Comparison of ENCODE assay signal across 8 cellular contexts in the genomic region with DNA sequence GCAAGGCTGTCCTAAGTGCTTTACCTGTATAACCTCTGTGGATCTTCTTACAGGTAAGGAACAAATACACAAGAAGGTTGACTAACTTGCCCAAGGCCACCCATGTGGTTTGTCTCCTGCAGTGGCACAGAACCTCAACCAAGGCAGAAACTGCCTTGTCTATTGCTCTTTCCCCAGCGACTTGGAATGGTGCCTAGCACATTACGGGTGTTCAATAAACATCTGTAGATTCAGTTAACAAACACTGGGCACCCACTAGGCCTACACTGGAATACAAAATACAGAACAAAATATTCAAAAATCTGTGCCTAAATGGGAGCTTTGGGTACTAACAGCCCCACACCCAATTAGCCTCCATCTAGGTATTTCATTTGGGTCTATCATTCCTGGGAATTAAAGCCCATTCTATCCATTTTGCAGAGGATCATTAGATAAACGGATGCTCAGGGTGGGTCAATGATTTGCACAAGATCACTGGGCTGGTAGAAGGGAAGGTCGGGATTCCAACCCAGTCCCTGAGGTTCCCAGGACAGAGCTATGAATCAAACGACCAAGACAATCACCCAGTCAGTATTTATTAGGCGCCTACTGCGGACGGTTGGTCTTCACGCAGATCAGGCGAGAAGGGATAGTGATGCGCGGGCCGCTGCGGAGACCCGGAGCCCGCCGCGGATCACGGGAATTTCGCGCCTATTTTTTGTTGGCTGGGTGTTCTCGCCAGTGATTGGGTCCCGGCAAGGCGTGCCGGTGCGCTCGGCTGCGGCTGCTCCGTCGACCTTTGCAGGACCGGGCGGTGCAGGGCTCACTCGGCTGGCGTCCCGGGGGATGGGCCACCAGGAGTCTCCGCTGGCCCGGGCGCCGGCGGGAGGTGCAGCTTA. TPM values are rescaled to one million over a fixed set of nuclear protein-coding genes. Genes with fewer than 3 reads are reported as not detected.
DNase-seq lines count a peak whose midpoint lies in the region; ATAC-seq, FAIRE-seq and TF ChIP-seq lines count a peak whose summit lies in the region.

A gene (plus strand): TSS at position 771 of the 878 bp plus-strand sequence. CDS start 55 bp downstream, at position 826.

- CTCF ChIA-PET in K562 (lab: Yijun Ruan, JAX; ENCODE audit: low intra/inter-chr PET ratio): interaction anchor here (0.6 kb wide), 1 partner anchor 354 kb away, joined by 4 read pairs; no protein-coding TSS in a partner anchor

- ATAC-seq in K562: peak; percentile 82

- WGBS in K562 (ENCODE audit: insufficient coverage, low coverage, missing lambda C conversion rate): 1% methylated on average over 15 of the region's 40 CpGs

- H3K9me3 ChIP-seq in Karpas-422 (ENCODE audit: low read length) (no peaks in the 10 kb centered on the region), SK-N-MC (ENCODE audit: low read depth, low read length) (no peaks in the 10 kb centered on the region), K562 (replicated peaks; ENCODE audit: control insufficient read depth, insufficient read depth, low read depth, low read length) (no peaks in the 10 kb centered on the region)

- no peak for TF ChIP-seq EP300 in K562 (IDR thresholded peaks at IDR 0.05; ENCODE audit: low read length)

- no peaks in the 10 kb centered on the region for H3K9me2 ChIP-seq in Karpas-422 (replicated peaks; ENCODE audit: insufficient read depth, low read length)

- peaks cover 12% of the 10 kb centered on the region for H3K79me2 ChIP-seq in Karpas-422 (ENCODE audit: low read length)
- H3K79me2 ChIP-seq in K562 (ENCODE audit: control insufficient read depth, insufficient read depth, low read length): peaks cover 43% of the 10 kb centered on the region

- intact Hi-C loops in K562 (cut with micrococcal nuclease): no loop called here

- peaks cover 27% of the 10 kb centered on the region for H4K20me1 ChIP-seq in Karpas-422 (ENCODE audit: insufficient read depth, low read depth, low read length)
- H4K20me1 ChIP-seq in K562 (replicated peaks; ENCODE audit: control insufficient read depth, insufficient read depth, low read length): no peaks in the 10 kb centered on the region

- FAIRE-seq in K562 (lab: Jason Lieb, UNC): peak; percentile 29

- BruUV-seq in K562 (replicated peaks; lab: Mats Ljungman, UMichigan): TSS peak; percentile 70

- H3K4me3 ChIP-seq in GM12864 (ENCODE audit: low read depth, low read length): peak within 1 kb of the TSS; percentile 90
- H3K4me3 ChIP-seq in H7 (ENCODE audit: insufficient read depth, low read depth, low read length): peak within 1 kb of the TSS; percentile 86
- H3K4me3 ChIP-seq in Karpas-422 (ENCODE audit: low read length): peak within 1 kb of the TSS; percentile 71
- peak within 1 kb of the TSS; percentile 91 for H3K4me3 ChIP-seq in SK-N-MC
- peak within 1 kb of the TSS; percentile 85 for H3K4me3 ChIP-seq in K562

- POLR2A ChIA-PET in K562 (lab: Yijun Ruan, JAX): interaction anchor here (0.6 kb wide), 2 partner anchors 48 to 917 kb away, joined by 3 to 4 read pairs; no protein-coding TSS in a partner anchor

- no peak for TF ChIP-seq RAD21 in K562 (CRISPR knock-in tag; conservative IDR thresholded peaks at IDR 0.05 in 1 of 2, IDR thresholded peaks at IDR 0.05 in 1 of 2)

- H3K27ac ChIP-seq in Karpas-422 (ENCODE audit: low read length) (peak within 1 kb of the TSS; percentile 89), SK-N-MC (peak within 1 kb of the TSS; percentile 98), K562 (ENCODE audit: extremely low read depth, low read depth, low read length) (peak within 1 kb of the TSS; percentile 100)

- H3K36me3 ChIP-seq in H7 (replicated peaks; ENCODE audit: control insufficient read depth, insufficient read depth, low read length): 0 out of 2 replicates have a peak, but pooled peaks cover 1% of the 10 kb centered on the region
- H3K36me3 ChIP-seq in Karpas-422 (ENCODE audit: insufficient read depth, low read length): peaks cover 10% of the 10 kb centered on the region
- peaks cover 24% of the 10 kb centered on the region for H3K36me3 ChIP-seq in SK-N-MC (ENCODE audit: insufficient read depth, low read length)
- peaks cover 22% of the 10 kb centered on the region; the same call in 2 of the 3 replicates for H3K36me3 ChIP-seq in K562 (ENCODE audit: control insufficient read depth, insufficient read depth, low read length)

- TF ChIP-seq CTCF in GM12864 (IDR thresholded peaks at IDR 0.05; ENCODE audit: low read depth, low read length, missing control alignments) (no peak), K562 (IDR thresholded peaks at IDR 0.05 in 2 of 3, conservative IDR thresholded peaks at IDR 0.05 in 1 of 3; ENCODE audit: insufficient read depth in 2 of 3, low read depth in 1 of 3, low read length in 3 of 3) (no peak)

- peak within 1 kb of the TSS; percentile 94 for H2AFZ ChIP-seq in Karpas-422 (ENCODE audit: low read length)
- peak within 1 kb of the TSS; percentile 97 for H2AFZ ChIP-seq in K562 (ENCODE audit: low read depth, low read length)

- H3K9me1 ChIP-seq in K562 (ENCODE audit: control insufficient read depth, insufficient read depth, low read length): no peaks in the 10 kb centered on the region

- DNase-seq in GM12864 (ENCODE audit: low read depth): peak; percentile 27
- DNase-seq in H7: peak; percentile 89
- no peak for DNase-seq in Karpas-422
- no peak for DNase-seq in SK-N-MC (ENCODE audit: low read depth, low spot score)
- DNase-seq in K562 (ENCODE audit: extremely low read depth in 1 of 4, low spot score in 3 of 4): peak in 2 of 4 experiments; percentile 72 to 74
- DNase-seq in iPS-NIHi11 (ENCODE audit: low spot score): peak; percentile 88
- peak; percentile 56 to 74 (median 66) for DNase-seq in stimulated activated CD4-positive, alpha-beta T cell treated with anti-CD3 and anti-CD28 coated beads, Interleukin-12 subunit alpha, Interleukin-12 subunit beta, amount 100 ng/mL, for 48 hours (ENCODE audit: low read depth in 2 of 3, low spot score in 1 of 3)
- no peak for DNase-seq in NCI-H187 treated with DMSO at 0.1 percent for 48 hours (lab: John Stamatoyannopoulos, UW)

- H3K27me3 ChIP-seq in H7 (ENCODE audit: control insufficient read depth, insufficient read depth, low read length) (no peaks in the 10 kb centered on the region), Karpas-422 (ENCODE audit: low read length) (no peaks in the 10 kb centered on the region), K562 (ENCODE audit: control insufficient read depth in 2 of 2, insufficient read depth in 2 of 2, low read length in 2 of 2) (no peaks in the 10 kb centered on the region)

- peak within 1 kb of the TSS; percentile 91 for H3K9ac ChIP-seq in Karpas-422 (ENCODE audit: low read length)
- H3K9ac ChIP-seq in SK-N-MC (ENCODE audit: insufficient read length): peak within 1 kb of the TSS; percentile 96
- H3K9ac ChIP-seq in K562 (ENCODE audit: insufficient read depth in 1 of 2, low read depth in 2 of 2, low read length in 2 of 2): peak within 1 kb of the TSS; percentile 99

- no peak for TF ChIP-seq POLR2A in K562 (conservative IDR thresholded peaks at IDR 0.05)

- peak within 1 kb of the TSS; percentile 85 for H3K4me2 ChIP-seq in Karpas-422 (ENCODE audit: low read depth, low read length, poor library complexity, severe bottlenecking)
- peak within 1 kb of the TSS; percentile 89 for H3K4me2 ChIP-seq in K562 (ENCODE audit: insufficient read depth, low read length)

- H3K4me1 ChIP-seq in Karpas-422 (ENCODE audit: low read length) (peaks cover 21% of the 10 kb centered on the region), K562 (replicated peaks in 1 of 2; ENCODE audit: control insufficient read depth in 2 of 2, insufficient read depth in 2 of 2, low read length in 2 of 2) (peaks cover 10 to 13% of the 10 kb centered on the region in 2 experiments; a peak in 3 of 5 replicates)

- in situ Hi-C loops in K562 (cut with MboI): no loop called here

TF ChIP-seq in K562, 482 proteins besides CTCF, POLR2A, EP300 and RAD21 (continues in another document):
- TF ChIP-seq HNRNPLL (IDR thresholded peaks at IDR 0.05; ENCODE audit: low read depth, low read length, poor library complexity, severe bottlenecking) (peak; percentile 37), ZFX (CRISPR knock-in tag; IDR thresholded peaks at IDR 0.05) (peak; percentile 10; the same call in 1 of the 2 replicates), PML (IDR thresholded peaks at IDR 0.05; ENCODE audit: low read length) (peak; percentile 28; the same call in 1 of the 2 replicates), ZNF217 (CRISPR knock-in tag; IDR thresholded peaks at IDR 0.05) (no peak), L3MBTL2 (IDR thresholded peaks at IDR 0.05) (peak; percentile 83; the same call in 1 of the 2 replicates)
- TF ChIP-seq, protein P1, sequence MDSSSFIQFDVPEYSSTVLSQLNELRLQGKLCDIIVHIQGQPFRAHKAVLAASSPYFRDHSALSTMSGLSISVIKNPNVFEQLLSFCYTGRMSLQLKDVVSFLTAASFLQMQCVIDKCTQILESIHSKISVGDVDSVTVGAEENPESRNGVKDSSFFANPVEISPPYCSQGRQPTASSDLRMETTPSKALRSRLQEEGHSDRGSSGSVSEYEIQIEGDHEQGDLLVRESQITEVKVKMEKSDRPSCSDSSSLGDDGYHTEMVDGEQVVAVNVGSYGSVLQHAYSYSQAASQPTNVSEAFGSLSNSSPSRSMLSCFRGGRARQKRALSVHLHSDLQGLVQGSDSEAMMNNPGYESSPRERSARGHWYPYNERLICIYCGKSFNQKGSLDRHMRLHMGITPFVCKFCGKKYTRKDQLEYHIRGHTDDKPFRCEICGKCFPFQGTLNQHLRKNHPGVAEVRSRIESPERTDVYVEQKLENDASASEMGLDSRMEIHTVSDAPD (CRISPR knock-in tag; IDR thresholded peaks at IDR 0.05): no peak

RNA-seq across cellular contexts. Expression of the gene that starts here (rescaled TPM):
- total RNA-seq in H7 (2014; rRNA removed; shearing (Covaris generic)): 39.8 and 40.8 TPM in 2 replicates
- 8.7 and 9.2 TPM in 2 replicates for total RNA-seq in Karpas-422 (2014; rRNA removed; shearing (Covaris generic); ENCODE audit: low replicate concordance)
- total RNA-seq in K562 (2011; cell fraction: chromatin; rRNA removed; ENCODE audit: low replicate concordance): 12.3 and 22.4 TPM in 2 replicates
- 13.3 and 14.3 TPM in 2 replicates for total RNA-seq in K562 (2011; cell fraction: nucleolus; rRNA removed)
- 10.6 and 12.2 TPM in 2 replicates for total RNA-seq in K562 (2011; cell fraction: nucleoplasm; rRNA removed)
- 5.4 and 5.8 TPM in 2 replicates for total RNA-seq in K562 (2014; rRNA removed)
- 5.5 and 6.3 TPM in 2 replicates for total RNA-seq in K562 (2014; rRNA removed; fragmentation: Illumina TruSeq; extraction: Trizol)
- total RNA-seq in K562 (2015; rRNA removed; fragmentation: Illumina TruSeq; extraction: Trizol): 6.8 and 7.6 TPM in 2 replicates
- 10.5 and 11.0 TPM in 2 replicates for total RNA-seq in K562 (2021)
- 5.2 and 10.7 TPM in 2 replicates for polyA plus RNA-seq in K562 (2011; rRNA removed)
- 8.4 and 12.9 TPM in 2 replicates for polyA plus RNA-seq in K562 (2011; cell fraction: cytosol; rRNA removed)
- polyA plus RNA-seq in K562 (2011; cell fraction: nucleus; rRNA removed): 12.4 and 15.5 TPM in 2 replicates
- polyA plus RNA-seq in K562 (2012): 4.0 and 4.2 TPM in 2 replicates
- polyA plus RNA-seq in K562 (2014; fragmentation: Illumina TruSeq; extraction: Trizol): 7.0 and 7.4 TPM in 2 replicates
- polyA plus RNA-seq in K562 (2014; fragmentation: Nextera tagmentation; extraction: Ambion mirVana): 1 to 10 TPM; 1.0 to 2.2 TPM
- 6.8 and 7.4 TPM in 2 replicates for polyA plus RNA-seq in K562 (2014; rRNA removed)
- polyA minus RNA-seq in K562 (2011; rRNA and poly(A)+ RNA removed): 7.7 and 10.3 TPM in 2 replicates
- 7.2 and 9.1 TPM in 2 replicates for polyA minus RNA-seq in K562 (2011; cell fraction: cytosol; rRNA and poly(A)+ RNA removed)
- 5.9 and 11.3 TPM in 2 replicates for polyA minus RNA-seq in K562 (2011; cell fraction: nucleus; rRNA and poly(A)+ RNA removed)

Comparison
In these comparisons a context has a peak if more than half of its experiments do, and no peak if none do; other contexts are left out.
1. DNase-seq: peak in GM12864 (single experiment), H7 (single experiment), iPS-NIHi11 (single experiment) and stimulated activated CD4-positive, alpha-beta T cell treated with anti-CD3 and anti-CD28 coated beads, Interleukin-12 subunit alpha, Interleukin-12 subunit beta, amount 100 ng/mL, for 48 hours (3 of 3); none in Karpas-422 (single experiment), SK-N-MC (single experiment) and NCI-H187 treated with DMSO at 0.1 percent for 48 hours (single experiment).
2. Peak in every context shown above with its lines, with median percentiles within 50 percentile points of each other: H3K4me3 ChIP-seq, H3K27ac ChIP-seq and H3K9ac ChIP-seq.